ENCODE assay signal across 17 cellular contexts in genomic region chr17:14882131-14882530, GRCh38.
"Had no signal": no experiment of that assay in that cellular context is flagged by ENCODE, and none has a peak within 500 bp of the region (broad histone marks: within the 10 kb centered on the region; RNA-seq: fewer than 3 reads in every experiment).

No MANE protein-coding gene starts in this region.

- H3K27ac ChIP-seq: esophagus squamous epithelium, heart left ventricle, neutrophil, skin epidermis, stomach, thoracic aorta had no signal

- DNase-seq: effector memory CD8-positive, alpha-beta T cell; esophagus squamous epithelium; heart left ventricle; hippocampal formation; kidney glomerular epithelial cell; mucosa of descending colon; naive thymus-derived CD8-positive, alpha-beta T cell; posterior cingulate gyrus; stimulated activated CD4-positive, alpha-beta T cell treated with anti-CD3 and anti-CD28 coated beads, Interleukin-2, amount 100 ng/mL, for 24 hours; stimulated activated naive CD4-positive, alpha-beta T cell; stomach; substantia nigra; trophoblast cell had no signal

- H3K4me3 Mint-ChIP-seq: dendritic cell treated with granulocyte-macrophage colony-stimulating factor and Interleukin-4, amounts not matched to agents 40 ng/mL and 50 ng/mL, for 4 days; effector memory CD8-positive, alpha-beta T cell; naive thymus-derived CD8-positive, alpha-beta T cell had no signal

- H3K27ac Mint-ChIP-seq: dendritic cell treated with granulocyte-macrophage colony-stimulating factor and Interleukin-4, amounts not matched to agents 40 ng/mL and 50 ng/mL, for 4 days; effector memory CD8-positive, alpha-beta T cell; naive thymus-derived CD8-positive, alpha-beta T cell had no signal

- H3K27me3 ChIP-seq: esophagus squamous epithelium, heart left ventricle, neutrophil, stomach had no signal

- H3K4me3 ChIP-seq: esophagus squamous epithelium, heart left ventricle, mucosa of descending colon, skin epidermis, stomach, thoracic aorta had no signal

- H3K36me3 ChIP-seq: esophagus squamous epithelium, heart left ventricle, neutrophil, stomach, thoracic aorta had no signal

- H3K4me1 Mint-ChIP-seq: naive thymus-derived CD8-positive, alpha-beta T cell had no signal

- H3K4me1 ChIP-seq: esophagus squamous epithelium, heart left ventricle, stomach had no signal
